In the genomic region with DNA sequence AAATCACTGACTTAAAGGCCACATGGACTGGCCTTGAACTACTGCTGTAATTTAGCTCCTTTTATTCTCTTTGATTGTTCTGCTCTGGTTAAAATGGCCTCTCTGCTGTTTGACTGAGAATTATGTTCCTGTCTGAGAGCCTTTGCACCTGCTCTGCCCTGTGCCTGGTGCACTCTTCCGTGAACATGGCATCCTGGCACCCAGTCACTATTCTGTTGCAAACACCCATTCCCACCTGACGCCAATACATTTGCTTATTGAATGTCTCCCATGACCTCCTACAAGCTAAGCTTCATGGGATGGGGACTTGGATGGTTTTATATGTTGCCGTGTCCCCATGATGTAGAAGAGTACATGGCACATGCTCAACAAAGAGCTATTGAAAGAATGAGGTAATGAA, we compare ENCODE assay signal across 25 cellular contexts. TPM values are rescaled to one million over a fixed set of nuclear protein-coding genes. Genes with fewer than 3 reads are reported as not detected.
"Had no signal": no experiment of that assay in that cellular context is flagged by ENCODE, and none has a peak within 500 bp of the region (broad histone marks: within the 10 kb centered on the region; RNA-seq: fewer than 3 reads in every experiment).

No MANE protein-coding gene starts in this region.

- H3K27ac Mint-ChIP-seq: activated CD4-positive, alpha-beta T cell treated with anti-CD3 and anti-CD28 coated beads, Interleukin-2, amount 10 ng/mL, durations not matched to agents 7 days and 5 days; activated CD8-positive, alpha-beta T cell treated with anti-CD3 and anti-CD28 coated beads for 36 hours; activated naive CD8-positive, alpha-beta T cell treated with anti-CD3 and anti-CD28 coated beads, Interleukin-2, amount 50 U/mL, for 24 hours; activated T-helper 1 cell treated with anti-CD3 and anti-CD28 coated beads, Interleukin-12 subunit alpha, Interleukin-12 subunit beta, Interleukin-2, Interleukin-4 antibody, amounts not matched to agents 30 ng/mL and 10 ng/mL and 1 ng/mL, durations not matched to agents 14 hours and 24 hours and 36 hours; natural killer cell; stimulated activated naive CD8-positive, alpha-beta T cell treated with anti-CD3 and anti-CD28 coated beads, Interleukin-15, Interleukin-2, amounts not matched to agents 100 ng/mL and 50 ng/mL, for 24 hours; T-helper 2 cell treated with Interferon-gamma antibody and Interleukin-4, amounts not matched to agents 5 μg/mL and 100 μg/mL, for 36 hours had no signal

- H3K27me3 ChIP-seq: foreskin keratinocyte, pancreas, vagina had no signal

- H3K4me1 ChIP-seq: tibial artery had no signal

- H3K4me3 Mint-ChIP-seq: activated CD4-positive, alpha-beta T cell treated with anti-CD3 and anti-CD28 coated beads, Interleukin-2, amount 10 ng/mL, durations not matched to agents 7 days and 5 days; activated CD8-positive, alpha-beta T cell treated with anti-CD3 and anti-CD28 coated beads for 36 hours; activated naive CD8-positive, alpha-beta T cell treated with anti-CD3 and anti-CD28 coated beads, Interleukin-2, amount 50 U/mL, for 24 hours; activated T-helper 1 cell treated with anti-CD3 and anti-CD28 coated beads, Interleukin-12 subunit alpha, Interleukin-12 subunit beta, Interleukin-2, Interleukin-4 antibody, amounts not matched to agents 30 ng/mL and 10 ng/mL and 1 ng/mL, durations not matched to agents 14 hours and 24 hours and 36 hours; natural killer cell; stimulated activated naive CD8-positive, alpha-beta T cell treated with anti-CD3 and anti-CD28 coated beads, Interleukin-15, Interleukin-2, amounts not matched to agents 100 ng/mL and 50 ng/mL, for 24 hours; T-helper 2 cell treated with Interferon-gamma antibody and Interleukin-4, amounts not matched to agents 5 μg/mL and 100 μg/mL, for 36 hours had no signal

- H3K27me3 Mint-ChIP-seq: activated naive CD8-positive, alpha-beta T cell treated with anti-CD3 and anti-CD28 coated beads, Interleukin-2, amount 50 U/mL, for 24 hours had no signal

- H3K4me1 Mint-ChIP-seq: activated CD4-positive, alpha-beta T cell treated with anti-CD3 and anti-CD28 coated beads, Interleukin-2, amount 10 ng/mL, durations not matched to agents 7 days and 5 days; activated naive CD8-positive, alpha-beta T cell treated with anti-CD3 and anti-CD28 coated beads, Interleukin-2, amount 50 U/mL, for 24 hours; natural killer cell had no signal

- H3K27ac ChIP-seq: foreskin keratinocyte, neutrophil, tibial artery, WERI-Rb-1 had no signal

- H3K36me3 Mint-ChIP-seq: natural killer cell had no signal

- H3K9me3 Mint-ChIP-seq: activated CD4-positive, alpha-beta T cell treated with anti-CD3 and anti-CD28 coated beads, Interleukin-2, amount 10 ng/mL, durations not matched to agents 7 days and 5 days; activated CD8-positive, alpha-beta T cell treated with anti-CD3 and anti-CD28 coated beads for 36 hours; activated naive CD8-positive, alpha-beta T cell treated with anti-CD3 and anti-CD28 coated beads, Interleukin-2, amount 50 U/mL, for 24 hours; activated T-helper 1 cell treated with anti-CD3 and anti-CD28 coated beads, Interleukin-12 subunit alpha, Interleukin-12 subunit beta, Interleukin-2, Interleukin-4 antibody, amounts not matched to agents 30 ng/mL and 10 ng/mL and 1 ng/mL, durations not matched to agents 14 hours and 24 hours and 36 hours; natural killer cell; stimulated activated naive CD8-positive, alpha-beta T cell treated with anti-CD3 and anti-CD28 coated beads, Interleukin-15, Interleukin-2, amounts not matched to agents 100 ng/mL and 50 ng/mL, for 24 hours; T-helper 2 cell treated with Interferon-gamma antibody and Interleukin-4, amounts not matched to agents 5 μg/mL and 100 μg/mL, for 36 hours had no signal

- H3K9me3 ChIP-seq: neutrophil, pancreas, tibial artery, vagina had no signal

- H3K4me3 ChIP-seq: pancreas, tibial artery, vagina had no signal

- H3K36me3 ChIP-seq: neutrophil, pancreas, tibial artery, vagina, WERI-Rb-1 had no signal

- DNase-seq: activated CD4-positive, alpha-beta T cell treated with anti-CD3 and anti-CD28 coated beads, Interleukin-2, amount 10 ng/mL, durations not matched to agents 7 days and 5 days; activated CD4-positive, CD25-positive, alpha-beta regulatory T cell treated with anti-CD3 and anti-CD28 coated beads, Interleukin-2, amount 50 U/mL, for 72 hours; activated CD8-positive, alpha-beta T cell treated with anti-CD3 and anti-CD28 coated beads for 36 hours; activated gamma-delta T cell; activated naive CD4-positive, alpha-beta T cell treated with anti-CD3 and anti-CD28 coated beads, Interleukin-2, amount 50 U/mL, for 16 hours; activated naive CD8-positive, alpha-beta T cell treated with anti-CD3 and anti-CD28 coated beads, Interleukin-2, amount 50 U/mL, for 24 hours; erythroblast; midbrain; natural killer cell; pancreas; right cardiac atrium; stimulated activated CD4-positive, alpha-beta T cell treated with anti-CD3 and anti-CD28 coated beads, Interleukin-1b, Interleukin-23, amount 100 ng/mL, for 48 hours; substantia nigra; tibial artery; WERI-Rb-1 had no signal

RNA-seq across cellular contexts. Expression of a gene that starts 20.1 kb away (rescaled TPM):
- total RNA-seq: activated CD4-positive, alpha-beta T cell treated with anti-CD3 and anti-CD28 coated beads, Interleukin-2, amount 10 ng/mL, durations not matched to agents 7 days and 5 days; activated CD8-positive, alpha-beta T cell treated with anti-CD3 and anti-CD28 coated beads for 36 hours; activated T-helper 1 cell treated with anti-CD3 and anti-CD28 coated beads, Interleukin-12 subunit alpha, Interleukin-12 subunit beta, Interleukin-2, Interleukin-4 antibody, amounts not matched to agents 30 ng/mL and 10 ng/mL and 1 ng/mL, durations not matched to agents 14 hours and 24 hours and 36 hours; cardiac septum; chondrocyte; kidney epithelial cell; natural killer cell; right cardiac atrium; skeletal muscle tissue had no signal

RNA-seq across cellular contexts. Expression of a gene that starts 43.8 kb away (rescaled TPM):
- total RNA-seq: chondrocyte had no signal
